In genomic region chr3:127632441-127632840, GRCh38 we compare ENCODE assay signal across 17 cellular contexts.
"Had no signal": no experiment of that assay in that cellular context is flagged by ENCODE, and none has a peak within 500 bp of the region (broad histone marks: within the 10 kb centered on the region; RNA-seq: fewer than 3 reads in every experiment).

No MANE protein-coding gene starts in this region.

- H3K4me3 Mint-ChIP-seq: activated B cell treated with CpG ODN at 0.5 μM for 24 hours; activated CD4-positive, alpha-beta T cell treated with anti-CD3 and anti-CD28 coated beads, Interleukin-2, amount 10 ng/mL, durations not matched to agents 7 days and 5 days; activated naive CD4-positive, alpha-beta T cell treated with anti-CD3 and anti-CD28 coated beads, Interleukin-2, amount 50 U/mL, for 24 hours; immature natural killer cell; stimulated activated naive B cell treated with anti-CD40 and anti-IgM and Interleukin-4, amounts not matched to agents 10 μg/mL and 1 μg/mL and 100 μg/mL, for 72 hours; T-helper 17 cell had no signal

- ATAC-seq: left cardiac atrium; stimulated activated naive B cell treated with anti-CD40 and anti-IgM and Interleukin-4, amounts not matched to agents 10 μg/mL and 1 μg/mL and 100 μg/mL, for 72 hours; T-helper 17 cell had no signal

- DNase-seq: activated B cell treated with CpG ODN at 0.5 μM for 24 hours; activated CD4-positive, alpha-beta T cell treated with anti-CD3 and anti-CD28 coated beads, Interleukin-2, amount 10 ng/mL, durations not matched to agents 7 days and 5 days; activated effector memory CD4-positive, alpha-beta T cell treated with Interleukin-2 at 50 U/mL for 16 hours; activated T-cell treated with anti-CD3 and anti-CD28 coated beads for 4 hours; amniotic stem cell; brain microvascular endothelial cell; esophagus squamous epithelium; immature natural killer cell; left cardiac atrium; midbrain; occipital lobe; sigmoid colon; stimulated activated CD4-positive, alpha-beta T cell treated with anti-CD3 and anti-CD28 coated beads, Interleukin-2, amount 100 ng/mL, for 24 hours; stimulated activated naive B cell treated with anti-CD40 and anti-IgM and Interleukin-4, amounts not matched to agents 10 μg/mL and 1 μg/mL and 100 μg/mL, for 72 hours; T-helper 17 cell; transverse colon had no signal

- H3K27ac Mint-ChIP-seq: activated B cell treated with CpG ODN at 0.5 μM for 24 hours; activated CD4-positive, alpha-beta T cell treated with anti-CD3 and anti-CD28 coated beads, Interleukin-2, amount 10 ng/mL, durations not matched to agents 7 days and 5 days; activated naive CD4-positive, alpha-beta T cell treated with anti-CD3 and anti-CD28 coated beads, Interleukin-2, amount 50 U/mL, for 24 hours; stimulated activated naive B cell treated with anti-CD40 and anti-IgM and Interleukin-4, amounts not matched to agents 10 μg/mL and 1 μg/mL and 100 μg/mL, for 72 hours; T-helper 17 cell had no signal

- H3K9me3 Mint-ChIP-seq: activated B cell treated with CpG ODN at 0.5 μM for 24 hours; activated CD4-positive, alpha-beta T cell treated with anti-CD3 and anti-CD28 coated beads, Interleukin-2, amount 10 ng/mL, durations not matched to agents 7 days and 5 days; activated naive CD4-positive, alpha-beta T cell treated with anti-CD3 and anti-CD28 coated beads, Interleukin-2, amount 50 U/mL, for 24 hours; stimulated activated naive B cell treated with anti-CD40 and anti-IgM and Interleukin-4, amounts not matched to agents 10 μg/mL and 1 μg/mL and 100 μg/mL, for 72 hours had no signal
